Comparison of ENCODE assay signal across 12 cellular contexts in the genomic region with DNA sequence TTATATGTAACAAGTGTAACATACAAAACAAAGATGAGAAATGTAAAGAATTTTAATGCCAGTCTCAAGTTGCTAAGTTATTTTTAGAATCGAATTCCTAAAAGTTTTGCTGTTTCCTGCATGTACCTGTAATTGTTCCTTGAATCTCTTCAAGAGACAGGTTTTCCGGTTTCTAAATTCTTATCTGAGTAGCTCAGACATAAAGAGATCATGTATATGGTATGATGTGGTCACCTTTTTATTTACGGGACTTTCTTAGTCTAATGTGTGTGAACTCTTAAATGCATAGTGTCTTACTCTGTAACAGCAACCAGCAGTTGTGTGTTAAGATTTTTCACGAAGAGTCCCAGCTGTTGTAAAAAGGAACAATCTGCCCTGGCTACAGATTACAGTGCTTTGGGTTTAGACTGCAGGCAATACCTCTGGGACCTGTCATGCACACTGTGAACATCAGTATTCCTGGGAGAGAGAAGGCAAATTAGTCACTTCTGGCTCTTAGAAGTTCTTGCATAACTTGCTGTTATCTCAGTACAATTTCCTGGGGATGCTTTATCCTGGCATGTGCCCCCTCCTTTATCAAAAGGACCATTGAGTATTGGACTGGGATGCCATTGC.
A peak's percentile ranks its signal among the peaks of the same experiment; 100 is the strongest.
DNase-seq lines count a peak whose midpoint lies in the region; ATAC-seq and TF ChIP-seq lines count a peak whose summit lies in the region.
"Had no signal": no experiment of that assay in that cellular context is flagged by ENCODE, and none has a peak within 500 bp of the region (broad histone marks: within the 10 kb centered on the region; RNA-seq: fewer than 3 reads in every experiment).

No MANE protein-coding gene starts in this region.

- intact Hi-C loops in right cardiac atrium (cut with DNase I): no loop called here
- intact Hi-C loops in upper lobe of right lung (cut with DNase I): no loop called here

- H3K27ac Mint-ChIP-seq in HFFc6: peak overlapping the region; percentile 64
- H3K27ac Mint-ChIP-seq: dendritic cell treated with granulocyte-macrophage colony-stimulating factor and Interleukin-4, amounts not matched to agents 40 ng/mL and 50 ng/mL, for 4 days had no signal

- in situ Hi-C loops in astrocyte of the spinal cord (cut with HindIII; ENCODE audit: low sequenced_read_pairs): no loop called here

- no peaks in the 10 kb centered on the region for H3K27me3 ChIP-seq in right cardiac atrium (ENCODE audit: control insufficient read depth, insufficient read depth)
- H3K27me3 ChIP-seq in upper lobe of right lung: no peaks in the 10 kb centered on the region

- H3K9me3 Mint-ChIP-seq in HFFc6: no peaks in the 10 kb centered on the region
- H3K9me3 Mint-ChIP-seq: dendritic cell treated with granulocyte-macrophage colony-stimulating factor and Interleukin-4, amounts not matched to agents 40 ng/mL and 50 ng/mL, for 4 days; mesothelial cell of epicardium had no signal

- H3K36me3 Mint-ChIP-seq in HFFc6 (ENCODE audit: low read depth): no peaks in the 10 kb centered on the region
- H3K36me3 Mint-ChIP-seq: mesothelial cell of epicardium had no signal

- H3K4me3 ChIP-seq in astrocyte of the spinal cord (ENCODE audit: low read depth, low read length) (no peak overlapping the region), right cardiac atrium (ENCODE audit: low read length) (no peak overlapping the region), upper lobe of right lung (no peak overlapping the region)

- H3K4me1 ChIP-seq in right cardiac atrium (ENCODE audit: control insufficient read depth, insufficient read depth, low read length): peaks cover 4% of the 10 kb centered on the region
- H3K4me1 ChIP-seq in upper lobe of right lung: peaks cover 10% of the 10 kb centered on the region

- WGBS in right cardiac atrium: 24% methylated on average over 4 of the region's 4 CpGs

- H3K27ac ChIP-seq in right cardiac atrium (ENCODE audit: low read length) (peak overlapping the region; percentile 12), upper lobe of right lung (no peak overlapping the region)

- TF ChIP-seq CTCF in HFFc6 (IDR thresholded peaks at IDR 0.05) (no peak), astrocyte of the spinal cord (IDR thresholded peaks at IDR 0.05; ENCODE audit: low read depth, low read length) (no peak), upper lobe of right lung (IDR thresholded peaks at IDR 0.05) (no peak)

- H3K4me1 Mint-ChIP-seq in HFFc6 (ENCODE audit: low read depth): peaks cover 85% of the 10 kb centered on the region

- peak; percentile 84 for DNase-seq in HFFc6
- peak; percentile 49 for DNase-seq in astrocyte of the spinal cord (ENCODE audit: low read depth, low spot score)
- DNase-seq in right cardiac atrium: peak in 2 of 3 donors; percentile 18 to 43
- no peak for DNase-seq in upper lobe of right lung
- DNase-seq in NCI-H345 treated with DMSO at 0.1 percent for 48 hours (lab: John Stamatoyannopoulos, UW; ENCODE audit: unreplicated experiment): no peak
- DNase-seq: activated CD4-positive, alpha-beta T cell treated with anti-CD3 and anti-CD28 coated beads for 1 hour; DMS153; NCI-H510A had no signal

- H3K9me3 ChIP-seq in right cardiac atrium (ENCODE audit: control insufficient read depth, low read length) (no peaks in the 10 kb centered on the region), upper lobe of right lung (no peaks in the 10 kb centered on the region)

- ATAC-seq in right cardiac atrium (peak; percentile 94 to 95), upper lobe of right lung (peak; percentile 53), GM19397 (IDR thresholded peaks at IDR 0.05; ENCODE audit: unreplicated experiment) (no peak), HG03039 (IDR thresholded peaks at IDR 0.05; ENCODE audit: unreplicated experiment) (no peak)

- H3K27me3 Mint-ChIP-seq in HFFc6 (ENCODE audit: insufficient read depth): peaks cover 7% of the 10 kb centered on the region
- H3K27me3 Mint-ChIP-seq: dendritic cell treated with granulocyte-macrophage colony-stimulating factor and Interleukin-4, amounts not matched to agents 40 ng/mL and 50 ng/mL, for 4 days had no signal

- peak overlapping the region; percentile 33 for H3K4me3 Mint-ChIP-seq in HFFc6
- H3K4me3 Mint-ChIP-seq: dendritic cell treated with granulocyte-macrophage colony-stimulating factor and Interleukin-4, amounts not matched to agents 40 ng/mL and 50 ng/mL, for 4 days; mesothelial cell of epicardium had no signal

- H3K36me3 ChIP-seq in upper lobe of right lung: no peaks in the 10 kb centered on the region

Comparison
In these comparisons a context has a peak if more than half of its experiments do, and no peak if none do; other contexts are left out.
1. DNase-seq: peak in HFFc6 (single experiment), astrocyte of the spinal cord (single experiment) and right cardiac atrium (2 of 3); none in upper lobe of right lung (single experiment) and NCI-H345 treated with DMSO at 0.1 percent for 48 hours (single experiment).
2. ATAC-seq: peak in right cardiac atrium (2 of 2) and upper lobe of right lung (single experiment); none in GM19397 (single experiment) and HG03039 (single experiment).